In genomic region chr15:90860450-90860849, GRCh38 we compare ENCODE assay signal across 21 cellular contexts. TPM values are rescaled to one million over a fixed set of nuclear protein-coding genes. Genes with fewer than 3 reads are reported as not detected.
DNase-seq lines count a peak whose midpoint lies in the region; ATAC-seq and TF ChIP-seq lines count a peak whose summit lies in the region.
"Had no signal": no experiment of that assay in that cellular context is flagged by ENCODE, and none has a peak within 500 bp of the region (broad histone marks: within the 10 kb centered on the region; RNA-seq: fewer than 3 reads in every experiment).

No MANE protein-coding gene starts in this region.

- 67% methylated on average over 7 of the region's 7 CpGs for WGBS in smooth muscle cell (ENCODE audit: low lambda C conversion rate)
- 69 to 84% methylated on average over 7 of the region's 7 CpGs for WGBS in upper lobe of left lung, 2 donors

- H3K4me1 ChIP-seq in right atrium auricular region (peaks cover 0 to 28% of the 10 kb centered on the region in 2 donors), PC-9 (replicated peaks; ENCODE audit: insufficient read depth) (peaks cover 66% of the 10 kb centered on the region), smooth muscle cell (ENCODE audit: low read depth) (peaks cover 8% of the 10 kb centered on the region), upper lobe of left lung (peaks cover 11 to 33% (median 24%) of the 10 kb centered on the region in 4 donors)
- H3K4me1 ChIP-seq: foreskin keratinocyte had no signal

- CTCF ChIA-PET in PC-9 (lab: Charles Lee) = no interaction called here

- DNase-seq in right atrium auricular region (ENCODE audit: low spot score) (peak; percentile 54), Right ventricle myocardium inferior (ENCODE audit: missing footprints) (no peak), PC-9 (peak in 1 of 2 experiments; percentile 82), left colon (peak in 1 of 2 donors; percentile 23), smooth muscle cell (lab: John Stamatoyannopoulos, UW; ENCODE audit: unreplicated experiment) (no peak), mesenteric fat pad (ENCODE audit: low spot score) (no peak), dedifferentiated amniotic fluid mesenchymal stem cell (ENCODE audit: extremely low spot score) (no peak), upper lobe of left lung (no peak)
- DNase-seq: activated naive CD8-positive, alpha-beta T cell treated with anti-CD3 and anti-CD28 coated beads, Interleukin-2, amount 50 U/mL, for 24 hours; CD8-positive, alpha-beta memory T cell; DMS79 treated with DMSO at 0.1 percent for 48 hours; effector CD4-positive, alpha-beta T cell; foreskin keratinocyte; immature natural killer cell; left ventricle myocardium inferior; stimulated activated CD4-positive, alpha-beta T cell treated with anti-CD3 and anti-CD28 coated beads, Interleukin-2, amount 100 ng/mL, for 48 hours; stimulated activated naive CD4-positive, alpha-beta T cell treated with Interleukin-2 at 50 U/mL for 16 hours; T-helper 9 cell had no signal

- intact Hi-C loops in Right ventricle myocardium inferior (cut with DNase I) (no loop called here), PC-9 (cut with micrococcal nuclease; ENCODE audit: unreplicated experiment) (no loop called here), left colon (cut with DNase I, micrococcal nuclease) (no loop called here)

- no peak overlapping the region; the same call in 1 of the 2 replicates for H2AFZ ChIP-seq in PC-9
- no peak overlapping the region for H2AFZ ChIP-seq in smooth muscle cell (ENCODE audit: low read depth)
- H2AFZ ChIP-seq: hepatocyte had no signal

- H3K4me2 ChIP-seq in PC-9 (peak overlapping the region; percentile 62), smooth muscle cell (no peak overlapping the region)
- H3K4me2 ChIP-seq: hepatocyte had no signal

- H3K9me2 ChIP-seq in PC-9 (ENCODE audit: insufficient read depth) = no peaks in the 10 kb centered on the region

- peak in 2 of 4 donors; percentile 27 to 50 for TF ChIP-seq EP300 in upper lobe of left lung (IDR thresholded peaks at IDR 0.05)

- ATAC-seq in Right ventricle myocardium inferior (no peak), left colon (peak; percentile 28), upper lobe of left lung (ENCODE audit: low FRiP score in 2 of 2) (no peak)
- ATAC-seq: activated naive CD8-positive, alpha-beta T cell treated with anti-CD3 and anti-CD28 coated beads, Interleukin-2, amount 50 U/mL, for 24 hours; foreskin keratinocyte had no signal

- H3K9me3 ChIP-seq in right atrium auricular region (no peaks in the 10 kb centered on the region), PC-9 (ENCODE audit: insufficient read depth, low read depth) (no peaks in the 10 kb centered on the region), smooth muscle cell (replicated peaks; ENCODE audit: low read depth) (no peaks in the 10 kb centered on the region), upper lobe of left lung (no peaks in the 10 kb centered on the region)
- H3K9me3 ChIP-seq: left ventricle myocardium inferior, thoracic aorta had no signal

- H3K27me3 ChIP-seq in right atrium auricular region = no peaks in the 10 kb centered on the region
- no peaks in the 10 kb centered on the region for H3K27me3 ChIP-seq in PC-9 (ENCODE audit: insufficient read depth, low read depth)
- H3K27me3 ChIP-seq in smooth muscle cell (ENCODE audit: low read depth) = no peaks in the 10 kb centered on the region
- H3K27me3 ChIP-seq in upper lobe of left lung = no peaks in the 10 kb centered on the region
- H3K27me3 ChIP-seq: foreskin keratinocyte, hepatocyte had no signal

- H3F3A ChIP-seq in PC-9 (ENCODE audit: insufficient read depth, low read depth) (peaks cover 48% of the 10 kb centered on the region), smooth muscle cell (ENCODE audit: low read depth) (peaks cover 5% of the 10 kb centered on the region)

- TF ChIP-seq CTCF in right atrium auricular region (IDR thresholded peaks at IDR 0.05) (no peak), PC-9 (conservative IDR thresholded peaks at IDR 0.05) (no peak), smooth muscle cell (IDR thresholded peaks at IDR 0.05; ENCODE audit: borderline replicate concordance, insufficient read depth, poor library complexity, severe bottlenecking) (no peak), upper lobe of left lung (IDR thresholded peaks at IDR 0.05) (no peak)

- H3K36me3 ChIP-seq in right atrium auricular region (no peaks in the 10 kb centered on the region), PC-9 (ENCODE audit: low read depth) (no peaks in the 10 kb centered on the region), smooth muscle cell (ENCODE audit: low read depth) (no peaks in the 10 kb centered on the region), upper lobe of left lung (no peaks in the 10 kb centered on the region)
- H3K36me3 ChIP-seq: left ventricle myocardium inferior, thoracic aorta had no signal

- H3K27ac ChIP-seq in right atrium auricular region = no peak overlapping the region
- H3K27ac ChIP-seq in PC-9 = peak overlapping the region; percentile 90
- H3K27ac ChIP-seq in smooth muscle cell (ENCODE audit: low read depth) = peak overlapping the region; percentile 6
- peak overlapping the region in 2 of 4 donors; percentile 8 to 63 for H3K27ac ChIP-seq in upper lobe of left lung
- H3K27ac ChIP-seq: foreskin keratinocyte, left ventricle myocardium inferior, SK-N-MC, thoracic aorta had no signal

- BruUV-seq in PC-9 (replicated peaks; lab: Mats Ljungman, UMichigan) = no TSS peak

- POLR2A ChIA-PET in PC-9 (lab: Charles Lee; ENCODE audit: unreplicated experiment) = no interaction called here

- H3K79me2 ChIP-seq in PC-9 (ENCODE audit: low read depth) (no peaks in the 10 kb centered on the region), smooth muscle cell (ENCODE audit: low read depth) (no peaks in the 10 kb centered on the region)
- H3K79me2 ChIP-seq: hepatocyte had no signal

- H3K9ac ChIP-seq in smooth muscle cell (ENCODE audit: low read depth) = no peak overlapping the region

- H4K20me1 ChIP-seq in PC-9 (ENCODE audit: insufficient read depth) = no peaks in the 10 kb centered on the region
- no peaks in the 10 kb centered on the region for H4K20me1 ChIP-seq in smooth muscle cell (ENCODE audit: low read depth)

- H3K4me3 ChIP-seq in right atrium auricular region (no peak overlapping the region), PC-9 (no peak overlapping the region), smooth muscle cell (no peak overlapping the region), upper lobe of left lung (no peak overlapping the region)
- H3K4me3 ChIP-seq: hepatocyte, left ventricle myocardium inferior, SK-N-MC, thoracic aorta had no signal

- TF ChIP-seq POLR2A in upper lobe of left lung (IDR thresholded peaks at IDR 0.05) = no peak

RNA-seq across cellular contexts. Expression of gene FURIN, which starts 7.9 kb away (rescaled TPM):
- total RNA-seq in right atrium auricular region = 10 to 100 TPM; 57.1 to 82.8 TPM
- 51.2 TPM for total RNA-seq in Right ventricle myocardium inferior
- 48.7 and 50.4 TPM in 2 replicates for total RNA-seq in PC-9 (2021)
- 100 to 1,000 TPM in 1 of 2 donors, 10 to 100 TPM in 1; 74.0 to 101 TPM for total RNA-seq in left colon
- total RNA-seq in smooth muscle cell = 52.5 and 66.0 TPM in 2 replicates
- polyA plus RNA-seq in smooth muscle cell = 113 and 121 TPM in 2 replicates
- total RNA-seq in mesenteric fat pad = 99.8 TPM
- 100 to 1,000 TPM in 4 of 6 donors, 10 to 100 TPM in 2; 59.0 to 150 (median 108) TPM for total RNA-seq in upper lobe of left lung

RNA-seq across cellular contexts. Expression of gene FES, which starts 23.9 kb away (rescaled TPM):
- total RNA-seq in right atrium auricular region (10 to 100 TPM in 1 of 2 donors, 1 to 10 TPM in 1; 9.3 to 14.9 TPM), Right ventricle myocardium inferior (19.3 TPM), PC-9 (2021) (2.1 and 3.8 TPM in 2 replicates), left colon (1 to 10 TPM; 5.1 to 10.0 TPM), smooth muscle cell (4.9 and 6.3 TPM in 2 replicates), mesenteric fat pad (68.4 TPM), upper lobe of left lung (100 to 1,000 TPM in 2 of 6 donors, 10 to 100 TPM in 4; 33.4 to 144 (median 68.3) TPM)
- 6.2 and 8.2 TPM in 2 replicates for polyA plus RNA-seq in smooth muscle cell

RNA-seq across cellular contexts. Expression of gene MAN2A2, which starts 42.7 kb away (rescaled TPM):
- total RNA-seq in right atrium auricular region (10 to 100 TPM; 41.7 to 42.3 TPM), Right ventricle myocardium inferior (133 TPM), PC-9 (2021) (26.4 and 27.1 TPM in 2 replicates), left colon (10 to 100 TPM; 48.4 to 63.7 TPM), smooth muscle cell (7.1 and 11.0 TPM in 2 replicates), mesenteric fat pad (104 TPM), upper lobe of left lung (100 to 1,000 TPM in 2 of 6 donors, 10 to 100 TPM in 4; 36.8 to 219 (median 90.1) TPM)
- 9.7 and 15.3 TPM in 2 replicates for polyA plus RNA-seq in smooth muscle cell

Comparison
In these comparisons a context has a peak if more than half of its experiments do, and no peak if none do; other contexts are left out.
1. H3K27ac ChIP-seq: peak in PC-9 (single experiment) and smooth muscle cell (single experiment); none in right atrium auricular region (0 of 2).